20 cellular contexts compared by ENCODE assay signal in the genomic region with DNA sequence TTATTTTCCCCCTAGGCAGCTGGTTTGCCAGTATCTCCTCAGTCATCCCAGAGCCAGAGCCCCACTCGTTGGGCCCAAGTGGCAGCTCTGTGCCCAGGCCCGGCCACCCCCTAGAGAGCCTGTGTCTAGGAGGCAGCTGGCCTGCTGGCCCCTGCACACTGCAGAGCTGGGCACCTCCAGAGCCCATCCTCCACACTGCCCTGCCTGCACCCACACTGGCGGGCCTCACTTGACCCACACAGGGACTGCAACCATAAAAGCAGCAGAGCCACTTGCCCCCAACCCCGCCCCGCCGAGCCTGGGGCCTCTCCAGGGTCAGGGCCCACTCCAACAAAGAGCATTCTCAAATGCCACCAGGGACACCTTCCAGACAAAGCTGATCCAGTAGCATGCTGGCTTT. TPM values are rescaled to one million over a fixed set of nuclear protein-coding genes. Genes with fewer than 3 reads are reported as not detected.
DNase-seq lines count a peak whose midpoint lies in the region; ATAC-seq, FAIRE-seq and TF ChIP-seq lines count a peak whose summit lies in the region.
"Had no signal": no experiment of that assay in that cellular context is flagged by ENCODE, and none has a peak within 500 bp of the region (broad histone marks: within the 10 kb centered on the region; RNA-seq: fewer than 3 reads in every experiment).

No MANE protein-coding gene starts in this region.

- TF ChIP-seq CTCF in DOHH2 (IDR thresholded peaks at IDR 0.05; ENCODE audit: low read depth, low read length, poor library complexity, severe bottlenecking): no peak
- no peak for TF ChIP-seq CTCF in PC-9 (conservative IDR thresholded peaks at IDR 0.05)
- TF ChIP-seq CTCF in K562 (IDR thresholded peaks at IDR 0.05 in 2 of 3, conservative IDR thresholded peaks at IDR 0.05 in 1 of 3; ENCODE audit: insufficient read depth in 2 of 3, low read depth in 1 of 3, low read length in 3 of 3): no peak
- TF ChIP-seq CTCF in liver (IDR thresholded peaks at IDR 0.05; ENCODE audit: low read depth, low read length, missing input control): no peak
- TF ChIP-seq CTCF in tibial artery (IDR thresholded peaks at IDR 0.05): no peak
- TF ChIP-seq CTCF in A673 (conservative IDR thresholded peaks at IDR 0.05; ENCODE audit: low read depth, low read length): no peak

- peaks cover 2% of the 10 kb centered on the region for H3K9me1 ChIP-seq in K562 (ENCODE audit: control insufficient read depth, insufficient read depth, low read length)

- TF ChIP-seq RAD21 in K562 (CRISPR knock-in tag; conservative IDR thresholded peaks at IDR 0.05 in 1 of 2, IDR thresholded peaks at IDR 0.05 in 1 of 2) (no peak), liver (IDR thresholded peaks at IDR 0.05) (no peak)

- WGBS in K562 (ENCODE audit: insufficient coverage, low coverage, missing lambda C conversion rate): 91% methylated on average over 6 of the region's 6 CpGs
- 92% methylated on average over 6 of the region's 6 CpGs for WGBS in liver

- no peak overlapping the region for H2AFZ ChIP-seq in PC-9
- H2AFZ ChIP-seq in K562 (ENCODE audit: low read depth, low read length): no peak overlapping the region

- H3K36me3 ChIP-seq in DOHH2 (ENCODE audit: control insufficient read depth, low read length): peaks cover 66% of the 10 kb centered on the region
- H3K36me3 ChIP-seq in PC-9 (ENCODE audit: low read depth): no peaks in the 10 kb centered on the region
- H3K36me3 ChIP-seq in K562 (ENCODE audit: control insufficient read depth, insufficient read depth, low read length): no peaks in the 10 kb centered on the region
- H3K36me3 ChIP-seq in liver (ENCODE audit: control insufficient read depth in 4 of 4, insufficient read depth in 3 of 4, low read depth in 1 of 4, low read length in 3 of 4): no peaks in the 10 kb centered on the region
- peaks cover 0 to 2% (median 0%) of the 10 kb centered on the region in 3 donors for H3K36me3 ChIP-seq in tibial artery
- H3K36me3 ChIP-seq in A673 (ENCODE audit: insufficient read depth, low read length, poor library complexity, severe bottlenecking): no peaks in the 10 kb centered on the region
- H3K36me3 ChIP-seq: BLaER1 treated with 17β-estradiol and CSF1 and Interleukin-3, amounts not matched to agents 10 nM and 100 nM; MG63; Peyer's patch had no signal

- in situ Hi-C loops in K562 (cut with MboI): no loop called here

- POLR2A ChIA-PET in PC-9 (lab: Charles Lee; ENCODE audit: unreplicated experiment): interaction anchor here (0.5 kb wide), 1 partner anchor 24 kb away, joined by 4 read pairs; a partner anchor contains a TSS
- POLR2A ChIA-PET in K562 (lab: Yijun Ruan, JAX): interaction anchor here (0.6 to 1.3 kb wide), 5 partner anchors 8 to 1876 kb away, joined by 3 to 4 read pairs (median 3); a partner anchor contains a TSS
- POLR2A ChIA-PET in A673 (lab: Charles Lee; ENCODE audit: low non-redundant PET): no interaction called here

- H3K79me2 ChIP-seq in DOHH2 (ENCODE audit: control insufficient read depth, low read length) (peaks cover 94% of the 10 kb centered on the region), PC-9 (ENCODE audit: low read depth) (peaks cover 61% of the 10 kb centered on the region), K562 (ENCODE audit: control insufficient read depth, insufficient read depth, low read length) (peaks cover 9% of the 10 kb centered on the region; the same call in 2 of the 3 replicates)

- no peak for DNase-seq in PC-9
- DNase-seq in K562 (ENCODE audit: extremely low read depth in 1 of 4, low spot score in 3 of 4): no peak
- no peak for DNase-seq in tibial artery
- no peak for DNase-seq in NCI-H2107 treated with DMSO at 0.1 percent for 48 hours (lab: John Stamatoyannopoulos, UW; ENCODE audit: unreplicated experiment)
- DNase-seq in A673 (ENCODE audit: low spot score): no peak
- DNase-seq: CD4-positive, alpha-beta T cell; DMS53; GDM1; MG63; NCI-H2029; NCI-H446 treated with DMSO at 0.1 percent for 48 hours; NCI-H526 treated with DMSO at 0.1 percent for 48 hours; Peyer's patch; SIG-M5 had no signal

- TF ChIP-seq EP300 in K562 (IDR thresholded peaks at IDR 0.05; ENCODE audit: low read length): no peak

- FAIRE-seq in K562 (lab: Jason Lieb, UNC): no peak
- FAIRE-seq: H54 had no signal

- H3K4me2 ChIP-seq in DOHH2 (ENCODE audit: low read length) (peak overlapping the region; percentile 98), PC-9 (no peak overlapping the region), K562 (ENCODE audit: insufficient read depth, low read length) (no peak overlapping the region)

- H3F3A ChIP-seq in DOHH2 (ENCODE audit: control insufficient read depth, insufficient read depth): peaks cover 60% of the 10 kb centered on the region
- H3F3A ChIP-seq in PC-9 (ENCODE audit: insufficient read depth, low read depth): peaks cover 16% of the 10 kb centered on the region; the same call in 1 of the 2 replicates

- CTCF ChIA-PET in PC-9 (lab: Charles Lee): no interaction called here
- CTCF ChIA-PET in K562 (lab: Yijun Ruan, JAX; ENCODE audit: low intra/inter-chr PET ratio): no interaction called here
- CTCF ChIA-PET in A673 (lab: Charles Lee): no interaction called here

- peak overlapping the region; percentile 100 for H3K27ac ChIP-seq in DOHH2 (ENCODE audit: low read depth, low read length)
- H3K27ac ChIP-seq in PC-9: peak overlapping the region; percentile 80; the same call in 1 of the 2 replicates
- H3K27ac ChIP-seq in K562 (ENCODE audit: extremely low read depth, low read depth, low read length): no peak overlapping the region
- H3K27ac ChIP-seq in liver (ENCODE audit: low read depth in 1 of 2, low read length in 2 of 2): peak overlapping the region; percentile 81 to 91
- H3K27ac ChIP-seq in tibial artery: no peak overlapping the region
- H3K27ac ChIP-seq in A673 (ENCODE audit: low read depth, low read length, poor library complexity, severe bottlenecking): no peak overlapping the region
- H3K27ac ChIP-seq: BLaER1 treated with 17β-estradiol and CSF1 and Interleukin-3, amounts not matched to agents 10 nM and 100 nM; SK-N-MC had no signal

- H3K4me1 ChIP-seq in DOHH2 (ENCODE audit: control insufficient read depth, low read length) (peaks cover 88% of the 10 kb centered on the region), PC-9 (replicated peaks; ENCODE audit: insufficient read depth) (peaks cover 33% of the 10 kb centered on the region), K562 (replicated peaks in 1 of 2; ENCODE audit: control insufficient read depth in 2 of 2, insufficient read depth in 2 of 2, low read length in 2 of 2) (peaks cover 18 to 26% of the 10 kb centered on the region in 2 experiments; a peak in 4 of 5 replicates), liver (ENCODE audit: control insufficient read depth in 4 of 4, insufficient read depth in 4 of 4, low read length in 3 of 4) (peaks cover 18 to 58% (median 43%) of the 10 kb centered on the region in 4 donors), tibial artery (peaks cover 0 to 34% (median 24%) of the 10 kb centered on the region in 4 donors), A673 (ENCODE audit: insufficient read depth, low read length, poor library complexity, severe bottlenecking) (no peaks in the 10 kb centered on the region)

- BruUV-seq in PC-9 (replicated peaks; lab: Mats Ljungman, UMichigan): no TSS peak
- no TSS peak for BruUV-seq in K562 (replicated peaks; lab: Mats Ljungman, UMichigan)
- BruUV-seq in A673 (replicated peaks; lab: Mats Ljungman, UMichigan): no TSS peak

- H3K4me3 ChIP-seq in DOHH2 (ENCODE audit: low read length) (peak overlapping the region; percentile 80), PC-9 (no peak overlapping the region), K562 (no peak overlapping the region), liver (ENCODE audit: low read depth in 1 of 3, low read length in 3 of 3) (no peak overlapping the region), tibial artery (no peak overlapping the region), A673 (ENCODE audit: low read depth, low read length, poor library complexity, severe bottlenecking) (no peak overlapping the region)
- H3K4me3 ChIP-seq: BLaER1 treated with 17β-estradiol and CSF1 and Interleukin-3, amounts not matched to agents 10 nM and 100 nM; MG63; Peyer's patch; SK-N-MC had no signal

- H3K9me2 ChIP-seq in DOHH2 (replicated peaks; ENCODE audit: control insufficient read depth, low read length): no peaks in the 10 kb centered on the region
- H3K9me2 ChIP-seq in PC-9 (ENCODE audit: insufficient read depth): no peaks in the 10 kb centered on the region

- H4K20me1 ChIP-seq in DOHH2 (ENCODE audit: control insufficient read depth, insufficient read depth, low read depth, low read length): no peaks in the 10 kb centered on the region
- H4K20me1 ChIP-seq in PC-9 (ENCODE audit: insufficient read depth): no peaks in the 10 kb centered on the region
- H4K20me1 ChIP-seq in K562 (replicated peaks; ENCODE audit: control insufficient read depth, insufficient read depth, low read length): peaks cover 7% of the 10 kb centered on the region

- no peaks in the 10 kb centered on the region for H3K9me3 ChIP-seq in DOHH2 (ENCODE audit: control insufficient read depth, insufficient read depth, low read length)
- no peaks in the 10 kb centered on the region for H3K9me3 ChIP-seq in PC-9 (ENCODE audit: insufficient read depth, low read depth)
- no peaks in the 10 kb centered on the region for H3K9me3 ChIP-seq in K562 (replicated peaks; ENCODE audit: control insufficient read depth, insufficient read depth, low read depth, low read length)
- H3K9me3 ChIP-seq in liver (ENCODE audit: control insufficient read depth in 4 of 4, low read length in 3 of 4): no peaks in the 10 kb centered on the region
- H3K9me3 ChIP-seq in tibial artery: no peaks in the 10 kb centered on the region
- no peaks in the 10 kb centered on the region for H3K9me3 ChIP-seq in A673 (ENCODE audit: low read depth, low read length, poor library complexity, severe bottlenecking)
- H3K9me3 ChIP-seq: BLaER1 treated with 17β-estradiol and CSF1 and Interleukin-3, amounts not matched to agents 10 nM and 100 nM; MG63; Peyer's patch had no signal

- intact Hi-C loops in PC-9 (cut with micrococcal nuclease; ENCODE audit: unreplicated experiment): no loop called here
- intact Hi-C loops in K562 (cut with micrococcal nuclease): no loop called here
- intact Hi-C loops in tibial artery (cut with DNase I; ENCODE audit: low total_unique reads): no loop called here
- intact Hi-C loops in A673 (cut with micrococcal nuclease; ENCODE audit: unreplicated experiment): no loop called here

- H3K9ac ChIP-seq in K562 (ENCODE audit: insufficient read depth in 1 of 2, low read depth in 2 of 2, low read length in 2 of 2) (no peak overlapping the region), liver (ENCODE audit: low read depth in 1 of 2, low read length in 2 of 2) (no peak overlapping the region)
- H3K9ac ChIP-seq: BLaER1 treated with 17β-estradiol and CSF1 and Interleukin-3, amounts not matched to agents 10 nM and 100 nM had no signal

- H3K27me3 ChIP-seq in DOHH2 (ENCODE audit: control insufficient read depth, low read length) (no peaks in the 10 kb centered on the region), PC-9 (ENCODE audit: insufficient read depth, low read depth) (no peaks in the 10 kb centered on the region), K562 (ENCODE audit: control insufficient read depth in 2 of 2, insufficient read depth in 2 of 2, low read length in 2 of 2) (no peaks in the 10 kb centered on the region), liver (ENCODE audit: control insufficient read depth in 4 of 4, insufficient read depth in 4 of 4, low read length in 3 of 4) (no peaks in the 10 kb centered on the region), tibial artery (no peaks in the 10 kb centered on the region), A673 (replicated peaks; ENCODE audit: insufficient read depth, low read depth, low read length, poor library complexity) (no peaks in the 10 kb centered on the region)
- H3K27me3 ChIP-seq: MG63, Peyer's patch had no signal

- TF ChIP-seq POLR2A in K562 (conservative IDR thresholded peaks at IDR 0.05): no peak

- ATAC-seq in K562: no peak
- ATAC-seq in GM19023 (IDR thresholded peaks at IDR 0.05; ENCODE audit: unreplicated experiment): no peak

RNA-seq across cellular contexts. Expression of a gene that starts 5.4 kb away (rescaled TPM):
- total RNA-seq in PC-9 (2021) (16.9 and 22.2 TPM in 2 replicates), K562 (2014; rRNA removed) (18.2 and 21.8 TPM in 2 replicates), K562 (2014; rRNA removed; fragmentation: Illumina TruSeq; extraction: Trizol) (12.4 and 14.2 TPM in 2 replicates), K562 (2015; rRNA removed; fragmentation: Illumina TruSeq; extraction: Trizol) (15.5 and 16.9 TPM in 2 replicates), K562 (2021) (28.8 and 33.2 TPM in 2 replicates), liver (10 to 100 TPM in 1 of 2 donors, 1 to 10 TPM in 1; 8.5 to 48.3 TPM), A673 (2021) (11.9 and 17.8 TPM in 2 replicates)
- 5.8 and 11.8 TPM in 2 replicates for total RNA-seq in K562 (2011; cell fraction: chromatin; rRNA removed; ENCODE audit: low replicate concordance)
- total RNA-seq in K562 (2011; cell fraction: nucleolus; rRNA removed): 8.6 and 12.8 TPM in 2 replicates
- 5.2 and 5.6 TPM in 2 replicates for total RNA-seq in K562 (2011; cell fraction: nucleoplasm; rRNA removed)
- polyA plus RNA-seq in K562 (2011; rRNA removed) (17.4 and 18.1 TPM in 2 replicates), K562 (2014; fragmentation: Illumina TruSeq; extraction: Trizol) (15.5 and 16.9 TPM in 2 replicates), K562 (2014; fragmentation: Nextera tagmentation; extraction: Ambion mirVana) (1 to 10 TPM; 5.2 to 6.9 TPM), K562 (2014; rRNA removed) (14.5 and 18.7 TPM in 2 replicates), liver (10 to 100 TPM; 40.8 to 44.2 TPM)
- polyA plus RNA-seq in K562 (2011; cell fraction: cytosol; rRNA removed): 21.7 and 26.7 TPM in 2 replicates
- 12.9 and 14.4 TPM in 2 replicates for polyA plus RNA-seq in K562 (2011; cell fraction: nucleus; rRNA removed)
- polyA plus RNA-seq in K562 (2012): 14.6 and 18.9 TPM in 2 replicates
- polyA minus RNA-seq in K562 (2011; rRNA and poly(A)+ RNA removed): 15.3 and 18.8 TPM in 2 replicates
- polyA minus RNA-seq in K562 (2011; cell fraction: cytosol; rRNA and poly(A)+ RNA removed): 17.8 and 19.0 TPM in 2 replicates
- 4.6 and 6.1 TPM in 2 replicates for polyA minus RNA-seq in K562 (2011; cell fraction: nucleus; rRNA and poly(A)+ RNA removed)

RNA-seq across cellular contexts. Expression of a gene that starts 23.6 kb away (rescaled TPM):
- total RNA-seq in PC-9 (2021): 41.8 and 60.7 TPM in 2 replicates
- 55.2 and 226 TPM in 2 replicates for total RNA-seq in K562 (2011; cell fraction: chromatin; rRNA removed; ENCODE audit: low replicate concordance)
- 35.5 and 61.6 TPM in 2 replicates for total RNA-seq in K562 (2011; cell fraction: nucleolus; rRNA removed)
- total RNA-seq in K562 (2011; cell fraction: nucleoplasm; rRNA removed): 75.3 and 118 TPM in 2 replicates
- 63.2 and 65.0 TPM in 2 replicates for total RNA-seq in K562 (2014; rRNA removed)
- total RNA-seq in K562 (2014; rRNA removed; fragmentation: Illumina TruSeq; extraction: Trizol): 68.0 and 76.3 TPM in 2 replicates
- 67.3 and 75.3 TPM in 2 replicates for total RNA-seq in K562 (2015; rRNA removed; fragmentation: Illumina TruSeq; extraction: Trizol)
- total RNA-seq in K562 (2021): 60.9 and 66.2 TPM in 2 replicates
- polyA plus RNA-seq in K562 (2011; rRNA removed): 38.1 and 48.4 TPM in 2 replicates
- 10.4 and 13.8 TPM in 2 replicates for polyA plus RNA-seq in K562 (2011; cell fraction: cytosol; rRNA removed)
- polyA plus RNA-seq in K562 (2011; cell fraction: nucleus; rRNA removed): 69.3 and 70.3 TPM in 2 replicates
- 24.7 and 31.3 TPM in 2 replicates for polyA plus RNA-seq in K562 (2012)
- polyA plus RNA-seq in K562 (2014; fragmentation: Illumina TruSeq; extraction: Trizol): 49.2 and 52.3 TPM in 2 replicates
- 10 to 100 TPM; 12.7 to 14.1 TPM for polyA plus RNA-seq in K562 (2014; fragmentation: Nextera tagmentation; extraction: Ambion mirVana)
- 35.7 and 37.3 TPM in 2 replicates for polyA plus RNA-seq in K562 (2014; rRNA removed)
- polyA minus RNA-seq in K562 (2011; rRNA and poly(A)+ RNA removed): 89.0 and 95.1 TPM in 2 replicates
- polyA minus RNA-seq in K562 (2011; cell fraction: cytosol; rRNA and poly(A)+ RNA removed): 33.9 and 39.1 TPM in 2 replicates
- 68.9 and 95.9 TPM in 2 replicates for polyA minus RNA-seq in K562 (2011; cell fraction: nucleus; rRNA and poly(A)+ RNA removed)
- 10 to 100 TPM; 18.9 to 40.3 TPM for total RNA-seq in liver
- polyA plus RNA-seq in liver: 1 to 10 TPM; 7.6 to 9.5 TPM
- total RNA-seq in A673 (2021): 82.5 and 94.5 TPM in 2 replicates

Comparison
In these comparisons a context has a peak if more than half of its experiments do, and no peak if none do; other contexts are left out.
1. H3K27ac ChIP-seq: peak in DOHH2 (single experiment), PC-9 (single experiment) and liver (2 of 2); none in K562 (single experiment), tibial artery (0 of 2) and A673 (single experiment).